9 cellular contexts compared by ENCODE assay signal in genomic region chr18:78925193-78925540, GRCh38. TPM values are rescaled to one million over a fixed set of nuclear protein-coding genes. Genes with fewer than 3 reads are reported as not detected.
"Had no signal": no experiment of that assay in that cellular context is flagged by ENCODE, and none has a peak within 500 bp of the region (broad histone marks: within the 10 kb centered on the region; RNA-seq: fewer than 3 reads in every experiment).

No MANE protein-coding gene starts in this region.

- H2AFZ ChIP-seq: GM23248 had no signal

- ATAC-seq: HepG2 had no signal

- H3K4me3 ChIP-seq: GM23248 had no signal

- DNase-seq: GM23248, GOT3, H9, HCEC 1CT, KBM-7 had no signal

- H3K27ac ChIP-seq: GM23248, HL-60 had no signal

RNA-seq across cellular contexts. Expression of gene SALL3, which starts 54.5 kb away (rescaled TPM):
- total RNA-seq: GM23248, HepG2, HT1080 had no signal
- polyA plus RNA-seq: GM23248, HepG2, IgD-negative memory B cell had no signal
